ENCODE assay signal across 7 cellular contexts in genomic region chr22:40635008-40635939, GRCh38. TPM values are rescaled to one million over a fixed set of nuclear protein-coding genes. Genes with fewer than 3 reads are reported as not detected.
DNase-seq lines count a peak whose midpoint lies in the region; ATAC-seq, FAIRE-seq and TF ChIP-seq lines count a peak whose summit lies in the region.

No MANE protein-coding gene starts in this region.

- H2BK120ac ChIP-seq in IMR-90 (ENCODE audit: low read depth, low read length), result peak overlapping the region; percentile 58

- peak overlapping the region; percentile 90 for H3K23ac ChIP-seq in IMR-90 (ENCODE audit: low read depth, low read length)

- dilution Hi-C loops in IMR-90 (cut with HindIII; ENCODE audit: low sequenced_read_pairs, unreplicated experiment), result no loop called here

- WGBS in IMR-90 (ENCODE audit: extremely low coverage in 2 of 2, insufficient read length in 1 of 2), 2 experiments, result 13% methylated on average over 10 of the region's 21 CpGs; no CpG with 5 or more reads in 1 of the 2 experiments
- 25% methylated on average over 19 of the region's 21 CpGs for WGBS in suprapubic skin

- no peak for TF ChIP-seq EP300 in suprapubic skin (IDR thresholded peaks at IDR 0.05)

- intact Hi-C loops in IMR-90 (cut with micrococcal nuclease), result loop anchor here (5.0 kb wide), 2 partner anchors 38 to 103 kb away; no protein-coding TSS in a partner anchor
- intact Hi-C loops in kidney (cut with DNase I), result no loop called here

- H3K4me1 ChIP-seq in IMR-90 (ENCODE audit: control insufficient read depth, insufficient read depth, low read length), result peaks cover 10% of the 10 kb centered on the region
- peaks cover 26% of the 10 kb centered on the region for H3K4me1 ChIP-seq in astrocyte (ENCODE audit: insufficient read depth, low read length)
- H3K4me1 ChIP-seq in kidney (ENCODE audit: control insufficient read depth in 1 of 2, insufficient read depth in 1 of 2, low read depth in 1 of 2, low read length in 2 of 2), result peaks cover 0 to 16% of the 10 kb centered on the region in 2 donors
- H3K4me1 ChIP-seq in suprapubic skin, result peaks cover 26% of the 10 kb centered on the region

- peak overlapping the region; percentile 92 for H2AK9ac ChIP-seq in IMR-90 (replicated peaks; ENCODE audit: low read depth, low read length, poor library complexity)

- H3K27ac ChIP-seq in IMR-90 (ENCODE audit: insufficient read depth, low read length) (peak overlapping the region; percentile 95), astrocyte (ENCODE audit: low read depth, low read length) (peak overlapping the region; percentile 92), kidney (ENCODE audit: low read depth in 2 of 2, low read length in 2 of 2) (no peak overlapping the region), suprapubic skin (peak overlapping the region; percentile 91)

- H3K4me2 ChIP-seq in IMR-90 (ENCODE audit: low read depth, low read length) (peak overlapping the region; percentile 85), astrocyte (ENCODE audit: low read length) (peak overlapping the region; percentile 95)

- peak overlapping the region; percentile 69 for H3K27ac Mint-ChIP-seq in astrocyte (ENCODE audit: unreplicated experiment)

- H3K27me3 Mint-ChIP-seq in astrocyte (ENCODE audit: low read depth, unreplicated experiment), result no peaks in the 10 kb centered on the region

- peaks cover 7 to 58% of the 10 kb centered on the region in 2 experiments for H3K79me1 ChIP-seq in IMR-90 (ENCODE audit: low read depth in 1 of 2, low read length in 2 of 2)

- TF ChIP-seq POLR2A in IMR-90 (IDR thresholded peaks at IDR 0.05; ENCODE audit: low read depth, low read length), result no peak
- TF ChIP-seq POLR2A in suprapubic skin (IDR thresholded peaks at IDR 0.05), result no peak

- BruUV-seq in IMR-90 (replicated peaks; lab: Mats Ljungman, UMichigan), result TSS peak; percentile 38

- peaks cover 18% of the 10 kb centered on the region for H3K9me1 ChIP-seq in IMR-90 (ENCODE audit: insufficient read depth, low read length)

- H3K18ac ChIP-seq in IMR-90 (ENCODE audit: low read depth, low read length), result peak overlapping the region; percentile 74

- H3K9me3 Mint-ChIP-seq in astrocyte (ENCODE audit: unreplicated experiment), result no peaks in the 10 kb centered on the region

- H4K91ac ChIP-seq in IMR-90 (ENCODE audit: insufficient read depth, low read depth, low read length), result peak overlapping the region; percentile 60

- peak overlapping the region; percentile 4; the same call in 2 of the 3 replicates for H2BK15ac ChIP-seq in IMR-90 (ENCODE audit: low read depth, low read length)

- H3K14ac ChIP-seq in IMR-90 (replicated peaks; ENCODE audit: low read depth, low read length), result peak overlapping the region; percentile 92

- H3K79me2 ChIP-seq in astrocyte (ENCODE audit: insufficient read depth, low read length), result peaks cover 66% of the 10 kb centered on the region

- TF ChIP-seq RAD21 in IMR-90 (IDR thresholded peaks at IDR 0.05; ENCODE audit: low read length), result no peak

- H3K27me3 ChIP-seq in IMR-90 (ENCODE audit: control insufficient read depth, insufficient read depth, low read length) (no peaks in the 10 kb centered on the region), astrocyte (ENCODE audit: insufficient read depth, low read length) (no peaks in the 10 kb centered on the region), suprapubic skin (no peaks in the 10 kb centered on the region)

- H4K20me1 ChIP-seq in IMR-90 (ENCODE audit: insufficient read depth, low read length) (peaks cover 54% of the 10 kb centered on the region), astrocyte (ENCODE audit: insufficient read depth, low read length) (peaks cover 55% of the 10 kb centered on the region)

- H3K4ac ChIP-seq in IMR-90 (ENCODE audit: low read depth, low read length), result peak overlapping the region; percentile 78

- CTCF ChIA-PET in IMR-90 (lab: Yijun Ruan, JAX), result interaction anchor here (0.5 to 2.3 kb wide), 2 partner anchors 111 to 178 kb away, joined by 3 to 17 read pairs; no protein-coding TSS in a partner anchor

- POLR2A ChIA-PET in IMR-90 (lab: Charles Lee; ENCODE audit: unreplicated experiment), result no interaction called here

- H3K9ac ChIP-seq in IMR-90 (ENCODE audit: low read depth, low read length) (peak overlapping the region; percentile 87), astrocyte (ENCODE audit: low read length) (peak overlapping the region; percentile 89), kidney (ENCODE audit: low read length in 2 of 2) (peak overlapping the region; percentile 41 to 80)

- no peak overlapping the region for H2AFZ ChIP-seq in IMR-90 (replicated peaks; ENCODE audit: low read length, poor library complexity)
- no peak overlapping the region for H2AFZ ChIP-seq in astrocyte (ENCODE audit: low read depth, low read length)

- in situ Hi-C loops in IMR-90 (cut with MboI; ENCODE audit: low sequenced_read_pairs), result no loop called here

- peak; percentile 2; the same call in 1 of the 2 replicates for ATAC-seq in IMR-90 (ENCODE audit: low read depth)
- ATAC-seq in GM21529 (IDR thresholded peaks at IDR 0.05; ENCODE audit: unreplicated experiment), result no peak
- no peak for ATAC-seq in GM21619 (IDR thresholded peaks at IDR 0.05; ENCODE audit: unreplicated experiment)

- TF ChIP-seq CTCF in IMR-90 (conservative IDR thresholded peaks at IDR 0.05; ENCODE audit: low read depth, low read length) (no peak), astrocyte (IDR thresholded peaks at IDR 0.05; ENCODE audit: insufficient read depth, low read depth, low read length) (no peak), kidney (IDR thresholded peaks at IDR 0.05; ENCODE audit: borderline replicate concordance, extremely low read depth, insufficient read depth) (no peak), suprapubic skin (IDR thresholded peaks at IDR 0.05) (no peak)

- H2BK5ac ChIP-seq in IMR-90 (ENCODE audit: low read depth, low read length, poor library complexity, severe bottlenecking), result peak overlapping the region; percentile 81

- peak overlapping the region in 1 of 2 experiments; percentile 37; a peak in 1 of 4 replicates for H4K8ac ChIP-seq in IMR-90 (ENCODE audit: low read depth in 2 of 2, low read length in 2 of 2)

- H4K5ac ChIP-seq in IMR-90 (ENCODE audit: low read depth, low read length), result peak overlapping the region; percentile 33

- H3K36me3 ChIP-seq in IMR-90 (ENCODE audit: control insufficient read depth, insufficient read depth, low read length), result no peaks in the 10 kb centered on the region
- H3K36me3 ChIP-seq in astrocyte (ENCODE audit: insufficient read depth, low read length), result no peaks in the 10 kb centered on the region
- no peaks in the 10 kb centered on the region for H3K36me3 ChIP-seq in kidney (ENCODE audit: control insufficient read depth in 1 of 2, insufficient read depth in 2 of 2, low read length in 2 of 2)
- no peaks in the 10 kb centered on the region for H3K36me3 ChIP-seq in suprapubic skin

- peak overlapping the region; percentile 33 for H2BK20ac ChIP-seq in IMR-90 (ENCODE audit: low read depth, low read length)

- peak overlapping the region; percentile 70 for H2AK5ac ChIP-seq in IMR-90 (ENCODE audit: low read depth, low read length)

- peak overlapping the region; percentile 63 for H3K56ac ChIP-seq in IMR-90 (ENCODE audit: extremely low read depth, insufficient read depth, low read length)

- H3K36me3 Mint-ChIP-seq in astrocyte (ENCODE audit: low read depth, unreplicated experiment), result peaks cover 4% of the 10 kb centered on the region

- H3K9me3 ChIP-seq in IMR-90 (ENCODE audit: control insufficient read depth, insufficient read depth, low read length), result no peaks in the 10 kb centered on the region
- no peaks in the 10 kb centered on the region for H3K9me3 ChIP-seq in astrocyte (ENCODE audit: insufficient read depth, low read depth, low read length)
- no peaks in the 10 kb centered on the region for H3K9me3 ChIP-seq in kidney (ENCODE audit: control insufficient read depth in 1 of 2, low read length in 2 of 2)
- H3K9me3 ChIP-seq in suprapubic skin, result no peaks in the 10 kb centered on the region

- DNase-seq in IMR-90 (peak; percentile 60), astrocyte (ENCODE audit: low read depth) (no peak), kidney (no peak), suprapubic skin (ENCODE audit: low spot score in 2 of 2) (no peak), NCI-H774 (lab: John Stamatoyannopoulos, UW) (no peak)

- FAIRE-seq in astrocyte (lab: Jason Lieb, UNC) (no peak), kidney (lab: Jason Lieb, UNC) (no peak)

- H3K4me3 ChIP-seq in IMR-90 (ENCODE audit: insufficient read depth, low read depth, low read length) (peak overlapping the region; percentile 69), astrocyte (ENCODE audit: insufficient read depth, low read depth, low read length) (peak overlapping the region; percentile 92), kidney (ENCODE audit: low read length in 2 of 2) (peak overlapping the region; percentile 87 to 90), suprapubic skin (peak overlapping the region; percentile 100)

- H3K4me1 Mint-ChIP-seq in astrocyte (ENCODE audit: low read depth, unreplicated experiment), result peaks cover 27% of the 10 kb centered on the region

- peak overlapping the region; percentile 94 for H3K4me3 Mint-ChIP-seq in astrocyte (ENCODE audit: unreplicated experiment)

TF ChIP-seq in IMR-90, 13 proteins besides CTCF, POLR2A, EP300 and RAD21:
- TF ChIP-seq NFE2L2 (IDR thresholded peaks at IDR 0.05; ENCODE audit: low read depth, low read length) (no peak), BHLHE40 (IDR thresholded peaks at IDR 0.05; ENCODE audit: low read depth, low read length) (no peak), RFX5 (IDR thresholded peaks at IDR 0.05; ENCODE audit: low read depth, low read length) (no peak), MAZ (IDR thresholded peaks at IDR 0.05; ENCODE audit: borderline replicate concordance, low read depth, low read length) (no peak), MAFK (IDR thresholded peaks at IDR 0.05; ENCODE audit: low read depth, low read length) (no peak), MXI1 (IDR thresholded peaks at IDR 0.05; ENCODE audit: borderline replicate concordance, low read depth, low read length) (no peak), SMC3 (IDR thresholded peaks at IDR 0.05; ENCODE audit: low read depth, low read length) (no peak)

RNA-seq across cellular contexts. Expression of gene MRTFA, which starts 1.2 kb away (rescaled TPM):
- total RNA-seq in IMR-90 (2012; rRNA removed) (12.5 and 15.3 TPM in 2 replicates), astrocyte (67.0 and 74.3 TPM in 2 replicates), kidney (59.9 TPM), suprapubic skin (100 to 1,000 TPM in 1 of 4 donors, 10 to 100 TPM in 3; 81.6 to 109 (median 94.5) TPM)
- polyA plus RNA-seq in IMR-90 (2012; rRNA removed) (17.1 and 17.2 TPM in 2 replicates), kidney (ENCODE audit: insufficient read depth, low read depth, low replicate concordance) (12.5 TPM)
- polyA plus RNA-seq in IMR-90 (2012; cell fraction: cytosol; rRNA removed), result 27.6 and 38.8 TPM in 2 replicates
- polyA plus RNA-seq in IMR-90 (2012; cell fraction: nucleus; rRNA removed; ENCODE audit: low replicate concordance), result 38.3 and 56.9 TPM in 2 replicates

RNA-seq across cellular contexts. Expression of gene MCHR1, which starts 44.0 kb away (rescaled TPM):
- total RNA-seq in IMR-90 (2012; rRNA removed) (1.4 and 1.7 TPM in 2 replicates), astrocyte (0.96 and 1.8 TPM in 2 replicates), kidney (not detected), suprapubic skin (1 to 10 TPM in 1 of 4 donors, under 1 TPM in 2, not detected in 1; 0.64 to 2.1 (median 0.81) TPM)
- polyA plus RNA-seq in IMR-90 (2012; rRNA removed) (3.2 and 3.5 TPM in 2 replicates), kidney (ENCODE audit: insufficient read depth, low read depth, low replicate concordance) (not detected)
- polyA plus RNA-seq in IMR-90 (2012; cell fraction: cytosol; rRNA removed), result 0.79 and 4.5 TPM in 2 replicates
- 2.0 TPM in 2 replicates for polyA plus RNA-seq in IMR-90 (2012; cell fraction: nucleus; rRNA removed; ENCODE audit: low replicate concordance)

Comparison
In these comparisons a context has a peak if more than half of its experiments do, and no peak if none do; other contexts are left out.
1. H3K27ac ChIP-seq: peak in IMR-90 (single experiment), astrocyte (single experiment) and suprapubic skin (single experiment); none in kidney (0 of 2).
2. Peak in every context shown above with its lines, with median percentiles within 50 percentile points of each other: H3K4me3 ChIP-seq and H3K9ac ChIP-seq.